8 cellular contexts compared by ENCODE assay signal in the genomic region with DNA sequence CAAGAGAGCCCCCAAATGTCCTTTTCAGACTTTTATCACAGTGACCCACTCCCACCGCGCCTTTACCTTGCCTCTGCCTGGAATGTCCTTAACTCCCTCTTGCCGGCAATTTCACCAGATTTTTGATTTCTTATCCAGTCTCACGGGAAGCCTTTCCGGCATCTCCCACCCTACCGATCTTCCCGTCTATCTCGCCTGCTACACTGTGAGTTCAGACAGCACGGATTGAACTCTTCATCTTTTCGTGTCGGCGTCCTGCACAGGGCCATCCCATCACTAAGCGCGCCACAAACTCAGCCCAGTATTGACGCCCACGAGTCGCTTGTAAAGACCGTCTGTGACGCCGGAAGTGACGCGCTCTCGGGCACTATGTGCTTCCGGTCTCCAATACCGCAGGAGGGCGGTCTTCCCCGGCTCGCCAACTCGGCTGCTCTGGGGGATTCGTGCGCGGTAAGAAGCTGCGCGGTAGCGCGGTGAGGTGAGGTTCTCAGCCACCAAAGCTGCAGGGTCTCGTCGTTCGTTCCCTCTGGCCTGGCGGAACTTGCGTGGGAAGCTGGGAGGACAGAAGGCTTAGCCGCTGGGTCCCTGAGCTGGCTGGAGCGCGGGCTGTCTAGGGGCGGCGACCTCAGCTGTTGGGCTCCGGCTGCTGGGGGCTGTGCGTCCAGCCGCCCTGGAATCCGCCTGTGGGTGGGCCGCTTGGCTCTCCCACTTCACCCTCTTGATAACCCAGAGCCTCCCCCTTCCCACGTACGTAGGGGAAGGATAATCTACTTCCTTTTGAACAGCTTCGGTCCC. TPM values are rescaled to one million over a fixed set of nuclear protein-coding genes. Genes with fewer than 3 reads are reported as not detected.
DNase-seq lines count a peak whose midpoint lies in the region; ATAC-seq and TF ChIP-seq lines count a peak whose summit lies in the region.

A gene with protein sequence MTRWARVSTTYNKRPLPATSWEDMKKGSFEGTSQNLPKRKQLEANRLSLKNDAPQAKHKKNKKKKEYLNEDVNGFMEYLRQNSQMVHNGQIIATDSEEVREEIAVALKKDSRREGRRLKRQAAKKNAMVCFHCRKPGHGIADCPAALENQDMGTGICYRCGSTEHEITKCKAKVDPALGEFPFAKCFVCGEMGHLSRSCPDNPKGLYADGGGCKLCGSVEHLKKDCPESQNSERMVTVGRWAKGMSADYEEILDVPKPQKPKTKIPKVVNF (plus strand): TSS at position 367 of the 795 bp plus-strand sequence. CDS start 3,171 bp downstream, outside the sequence.

- H3K27me3 ChIP-seq in IMR-90 (ENCODE audit: control insufficient read depth, insufficient read depth, low read length) (no peaks in the 10 kb centered on the region), mononuclear cell (ENCODE audit: insufficient read depth, low read length) (no peaks in the 10 kb centered on the region)

- TF ChIP-seq RAD21 in IMR-90 (IDR thresholded peaks at IDR 0.05; ENCODE audit: low read length): no peak

- DNase-seq in DMS153 treated with DMSO at 0.1 percent for 48 hours (lab: John Stamatoyannopoulos, UW; ENCODE audit: unreplicated experiment) (peak; percentile 68), IMR-90 (peak; percentile 96), OCI-M2 (lab: John Stamatoyannopoulos, UW; ENCODE audit: unreplicated experiment) (peak; percentile 56), activated T-cell treated with anti-CD3 and anti-CD28 coated beads for 4 hours (peak; percentile 87), epithelial cell of esophagus (ENCODE audit: low read depth) (peak; percentile 96)
- peak; percentile 84 to 90 for DNase-seq in stimulated activated CD8-positive, alpha-beta memory T cell treated with anti-CD3 and anti-CD28 coated beads, Interleukin-4, amount 100 ng/mL, for 1 hour (ENCODE audit: low read depth in 2 of 2, low spot score in 1 of 2)

- peak within 1 kb of the TSS; percentile 77 for H3K4me2 ChIP-seq in IMR-90 (ENCODE audit: low read depth, low read length)

- H4K91ac ChIP-seq in IMR-90 (ENCODE audit: insufficient read depth, low read depth, low read length): peak within 1 kb of the TSS; percentile 94

- TF ChIP-seq CTCF in IMR-90 (conservative IDR thresholded peaks at IDR 0.05; ENCODE audit: low read depth, low read length) (peak; percentile 35), epithelial cell of esophagus (IDR thresholded peaks at IDR 0.05; ENCODE audit: insufficient read depth, low read depth, low read length, missing control alignments) (peak; percentile 38)

- H3K9me3 ChIP-seq in IMR-90 (ENCODE audit: control insufficient read depth, insufficient read depth, low read length) (no peaks in the 10 kb centered on the region), mononuclear cell (ENCODE audit: low read depth, low read length) (no peaks in the 10 kb centered on the region)

- peaks cover 2% of the 10 kb centered on the region for H3K36me3 ChIP-seq in IMR-90 (ENCODE audit: control insufficient read depth, insufficient read depth, low read length)

- dilution Hi-C loops in IMR-90 (cut with HindIII; ENCODE audit: low sequenced_read_pairs, unreplicated experiment): no loop called here

- CTCF ChIA-PET in IMR-90 (lab: Yijun Ruan, JAX): no interaction called here

- peak within 1 kb of the TSS; percentile 95 for H3K9ac ChIP-seq in IMR-90 (ENCODE audit: low read depth, low read length)

- in situ Hi-C loops in IMR-90 (cut with MboI; ENCODE audit: low sequenced_read_pairs): no loop called here

- peak within 1 kb of the TSS; percentile 94 for H2BK120ac ChIP-seq in IMR-90 (ENCODE audit: low read depth, low read length)

- H4K8ac ChIP-seq in IMR-90 (ENCODE audit: low read depth in 2 of 2, low read length in 2 of 2): peak within 1 kb of the TSS; percentile 66 to 100

- peak within 1 kb of the TSS; percentile 78 for H3K18ac ChIP-seq in IMR-90 (ENCODE audit: low read depth, low read length)

- peak; percentile 96 for ATAC-seq in GM21528 (IDR thresholded peaks at IDR 0.05; ENCODE audit: low FRiP score, unreplicated experiment)
- peak; percentile 87 for ATAC-seq in IMR-90 (ENCODE audit: low read depth)

- H3K56ac ChIP-seq in IMR-90 (ENCODE audit: extremely low read depth, insufficient read depth, low read length): peak within 1 kb of the TSS; percentile 96

- H3K4me3 ChIP-seq in IMR-90 (ENCODE audit: insufficient read depth, low read depth, low read length) (peak within 1 kb of the TSS; percentile 61), epithelial cell of esophagus (ENCODE audit: low read length) (peak within 1 kb of the TSS; percentile 89), mononuclear cell (ENCODE audit: low read length) (peak within 1 kb of the TSS; percentile 74)

- peak within 1 kb of the TSS; percentile 99 for H3K23ac ChIP-seq in IMR-90 (ENCODE audit: low read depth, low read length)

- peak within 1 kb of the TSS; percentile 98 for H2AK9ac ChIP-seq in IMR-90 (replicated peaks; ENCODE audit: low read depth, low read length, poor library complexity)

- TF ChIP-seq POLR2A in IMR-90 (IDR thresholded peaks at IDR 0.05; ENCODE audit: low read depth, low read length): peak; percentile 94

- H3K9me1 ChIP-seq in IMR-90 (ENCODE audit: insufficient read depth, low read length): peaks cover 3% of the 10 kb centered on the region; the same call in 1 of the 2 replicates

- peak within 1 kb of the TSS; percentile 98 for H3K4ac ChIP-seq in IMR-90 (ENCODE audit: low read depth, low read length)

- peaks cover 4% of the 10 kb centered on the region for H3K4me1 ChIP-seq in IMR-90 (ENCODE audit: control insufficient read depth, insufficient read depth, low read length)
- peaks cover 28% of the 10 kb centered on the region for H3K4me1 ChIP-seq in mononuclear cell (ENCODE audit: insufficient read depth, low read length)

- no TSS peak for BruUV-seq in IMR-90 (replicated peaks; lab: Mats Ljungman, UMichigan)

- H2BK15ac ChIP-seq in IMR-90 (ENCODE audit: low read depth, low read length): peak within 1 kb of the TSS; percentile 85; the same call in 2 of the 3 replicates

- H3K14ac ChIP-seq in IMR-90 (replicated peaks; ENCODE audit: low read depth, low read length): peak within 1 kb of the TSS; percentile 99

- H4K5ac ChIP-seq in IMR-90 (ENCODE audit: low read depth, low read length): peak within 1 kb of the TSS; percentile 93

- POLR2A ChIA-PET in IMR-90 (lab: Charles Lee; ENCODE audit: unreplicated experiment): interaction anchor here (0.7 kb wide), 1 partner anchor 10 kb away, joined by 3 read pairs; no protein-coding TSS in a partner anchor

- intact Hi-C loops in IMR-90 (cut with micrococcal nuclease): loop anchor here (1.0 to 10.0 kb wide), 5 partner anchors 119 to 866 kb away; a partner anchor contains a TSS

- peak within 1 kb of the TSS; percentile 78; the same call in 1 of the 2 replicates for H2BK20ac ChIP-seq in IMR-90 (ENCODE audit: low read depth, low read length)

- WGBS in IMR-90 (ENCODE audit: extremely low coverage in 2 of 2, insufficient read length in 1 of 2), 2 experiments: 0% methylated on average over 23 of the region's 54 CpGs; no CpG with 5 or more reads in 1 of the 2 experiments

- H2AFZ ChIP-seq in IMR-90 (replicated peaks; ENCODE audit: low read length, poor library complexity): peak within 1 kb of the TSS; percentile 99

- H3K27ac ChIP-seq in IMR-90 (ENCODE audit: insufficient read depth, low read length): peak within 1 kb of the TSS; percentile 91

- peak within 1 kb of the TSS; percentile 98 for H2BK5ac ChIP-seq in IMR-90 (ENCODE audit: low read depth, low read length, poor library complexity, severe bottlenecking)

- peak within 1 kb of the TSS; percentile 82 for H2AK5ac ChIP-seq in IMR-90 (ENCODE audit: low read depth, low read length)

- peaks cover 14 to 58% of the 10 kb centered on the region in 2 experiments for H3K79me1 ChIP-seq in IMR-90 (ENCODE audit: low read depth in 1 of 2, low read length in 2 of 2)

- no peaks in the 10 kb centered on the region for H4K20me1 ChIP-seq in IMR-90 (ENCODE audit: insufficient read depth, low read length)

TF ChIP-seq in IMR-90, 13 proteins besides CTCF, POLR2A, EP300 and RAD21:
- peak; percentile 28; the same call in 1 of the 2 replicates for TF ChIP-seq MAZ (IDR thresholded peaks at IDR 0.05; ENCODE audit: borderline replicate concordance, low read depth, low read length)
- no peak for TF ChIP-seq RFX5 (IDR thresholded peaks at IDR 0.05; ENCODE audit: low read depth, low read length)
- no peak for TF ChIP-seq MAFK (IDR thresholded peaks at IDR 0.05; ENCODE audit: low read depth, low read length)
- no peak for TF ChIP-seq CEBPB (IDR thresholded peaks at IDR 0.05; ENCODE audit: low read depth, low read length)
- TF ChIP-seq, protein P1, sequence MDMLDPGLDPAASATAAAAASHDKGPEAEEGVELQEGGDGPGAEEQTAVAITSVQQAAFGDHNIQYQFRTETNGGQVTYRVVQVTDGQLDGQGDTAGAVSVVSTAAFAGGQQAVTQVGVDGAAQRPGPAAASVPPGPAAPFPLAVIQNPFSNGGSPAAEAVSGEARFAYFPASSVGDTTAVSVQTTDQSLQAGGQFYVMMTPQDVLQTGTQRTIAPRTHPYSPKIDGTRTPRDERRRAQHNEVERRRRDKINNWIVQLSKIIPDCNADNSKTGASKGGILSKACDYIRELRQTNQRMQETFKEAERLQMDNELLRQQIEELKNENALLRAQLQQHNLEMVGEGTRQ (IDR thresholded peaks at IDR 0.05; ENCODE audit: low read depth, low read length): no peak
- no peak for TF ChIP-seq SMC3 (IDR thresholded peaks at IDR 0.05; ENCODE audit: low read depth, low read length)
- 0 out of 2 replicates have a peak, but pooled peaks have one; percentile 51 for TF ChIP-seq MXI1 (IDR thresholded peaks at IDR 0.05; ENCODE audit: borderline replicate concordance, low read depth, low read length)
- TF ChIP-seq NFE2L2 (IDR thresholded peaks at IDR 0.05; ENCODE audit: low read depth, low read length): no peak
- no peak for TF ChIP-seq BHLHE40 (IDR thresholded peaks at IDR 0.05; ENCODE audit: low read depth, low read length)
- no peak for TF ChIP-seq RCOR1 (IDR thresholded peaks at IDR 0.05; ENCODE audit: insufficient replicate concordance, low read length)
- TF ChIP-seq CHD1 (IDR thresholded peaks at IDR 0.05; ENCODE audit: low read depth, low read length): no peak
TF ChIP-seq in IMR-90: peak in this region for 2.

RNA-seq across cellular contexts. Expression of the gene that starts here (rescaled TPM):
- total RNA-seq in IMR-90 (2012; rRNA removed): 24.6 and 41.1 TPM in 2 replicates
- polyA plus RNA-seq in IMR-90 (2012; rRNA removed): 16.9 and 20.4 TPM in 2 replicates
- polyA plus RNA-seq in IMR-90 (2012; cell fraction: cytosol; rRNA removed): 2.6 and 2.9 TPM in 2 replicates
- polyA plus RNA-seq in IMR-90 (2012; cell fraction: nucleus; rRNA removed; ENCODE audit: low replicate concordance): 5.7 and 21.7 TPM in 2 replicates
- total RNA-seq in mononuclear cell: 16.0 TPM

Comparison
In these comparisons a context has a peak if more than half of its experiments do, and no peak if none do; other contexts are left out.
1. Peak in every context shown above with its lines: DNase-seq, ATAC-seq, H3K4me3 ChIP-seq and H3K27ac ChIP-seq.